16 cellular contexts compared by ENCODE assay signal in genomic region chr16:28880955-28881354, GRCh38. TPM values are rescaled to one million over a fixed set of nuclear protein-coding genes. Genes with fewer than 3 reads are reported as not detected.
DNase-seq lines count a peak whose midpoint lies in the region; ATAC-seq, FAIRE-seq and TF ChIP-seq lines count a peak whose summit lies in the region.
"Had no signal": no experiment of that assay in that cellular context is flagged by ENCODE, and none has a peak within 500 bp of the region (broad histone marks: within the 10 kb centered on the region; RNA-seq: fewer than 3 reads in every experiment).

No MANE protein-coding gene starts in this region.

- H3K36me3 ChIP-seq in HUES6 (ENCODE audit: control insufficient read depth, insufficient read depth, low read length) (no peaks in the 10 kb centered on the region), K562 (ENCODE audit: control insufficient read depth, insufficient read depth, low read length) (peaks cover 2% of the 10 kb centered on the region; the same call in 1 of the 3 replicates), brain microvascular endothelial cell (replicated peaks) (no peaks in the 10 kb centered on the region)
- H3K36me3 ChIP-seq: transverse colon had no signal

- H3K9me3 ChIP-seq in HUES6 (ENCODE audit: control insufficient read depth, insufficient read depth, low read depth, low read length) (no peaks in the 10 kb centered on the region), K562 (replicated peaks; ENCODE audit: control insufficient read depth, insufficient read depth, low read depth, low read length) (no peaks in the 10 kb centered on the region)
- H3K9me3 ChIP-seq: transverse colon had no signal

- no peaks in the 10 kb centered on the region for H3K36me3 Mint-ChIP-seq in T-helper 1 cell treated with Interleukin-12 subunit alpha and Interleukin-12 subunit beta and Interleukin-4 antibody, amounts not matched to agents 30 μg/mL and 1 μg/mL, for 36 hours (ENCODE audit: low read depth)
- no peaks in the 10 kb centered on the region for H3K36me3 Mint-ChIP-seq in neural crest cell (ENCODE audit: low read depth)

- TF ChIP-seq CTCF in K562 (IDR thresholded peaks at IDR 0.05 in 2 of 3, conservative IDR thresholded peaks at IDR 0.05 in 1 of 3; ENCODE audit: insufficient read depth in 2 of 3, low read depth in 1 of 3, low read length in 3 of 3) (no peak), neural crest cell (conservative IDR thresholded peaks at IDR 0.05) (no peak), brain microvascular endothelial cell (IDR thresholded peaks at IDR 0.05; ENCODE audit: low read depth, low read length, missing control alignments) (no peak)

- ATAC-seq in K562 = no peak

- peaks cover 14% of the 10 kb centered on the region for H3K4me1 Mint-ChIP-seq in T-helper 1 cell treated with Interleukin-12 subunit alpha and Interleukin-12 subunit beta and Interleukin-4 antibody, amounts not matched to agents 30 μg/mL and 1 μg/mL, for 36 hours (ENCODE audit: low read depth)
- H3K4me1 Mint-ChIP-seq in neural crest cell = peaks cover 43% of the 10 kb centered on the region

- peaks cover 45% of the 10 kb centered on the region for H3K4me1 ChIP-seq in HUES6 (ENCODE audit: control insufficient read depth, insufficient read depth, low read length)
- H3K4me1 ChIP-seq in K562 (replicated peaks in 1 of 2; ENCODE audit: control insufficient read depth in 2 of 2, insufficient read depth in 2 of 2, low read length in 2 of 2) = peaks cover 11 to 59% of the 10 kb centered on the region in 2 experiments; a peak in 4 of 5 replicates

- no peak overlapping the region for H3K9ac ChIP-seq in HUES6 (ENCODE audit: low read length)
- peak overlapping the region in 1 of 2 experiments; percentile 92; a peak in 1 of 4 replicates for H3K9ac ChIP-seq in K562 (ENCODE audit: insufficient read depth in 1 of 2, low read depth in 2 of 2, low read length in 2 of 2)

- POLR2A ChIA-PET in K562 (lab: Yijun Ruan, JAX) = interaction anchor here (0.6 to 1.5 kb wide), 3 partner anchors 9 to 18 kb away, joined by 3 to 10 read pairs (median 4); partner anchors contain the start of gene SH2B1

- H2AFZ ChIP-seq in K562 (ENCODE audit: low read depth, low read length) = no peak overlapping the region

- H3K9me3 Mint-ChIP-seq in T-helper 1 cell treated with Interleukin-12 subunit alpha and Interleukin-12 subunit beta and Interleukin-4 antibody, amounts not matched to agents 30 μg/mL and 1 μg/mL, for 36 hours = no peaks in the 10 kb centered on the region
- H3K9me3 Mint-ChIP-seq in neural crest cell = no peaks in the 10 kb centered on the region

- no peaks in the 10 kb centered on the region for H4K20me1 ChIP-seq in K562 (replicated peaks; ENCODE audit: control insufficient read depth, insufficient read depth, low read length)

- WGBS in K562 (ENCODE audit: insufficient coverage, low coverage, missing lambda C conversion rate) = 89% methylated on average over 4 of the region's 4 CpGs

- no peak for FAIRE-seq in K562 (lab: Jason Lieb, UNC)
- FAIRE-seq: small intestine had no signal

- no peak overlapping the region for H3K27ac ChIP-seq in HUES6 (ENCODE audit: low read depth, low read length)
- H3K27ac ChIP-seq in K562 (ENCODE audit: extremely low read depth, low read depth, low read length) = no peak overlapping the region
- H3K27ac ChIP-seq in brain microvascular endothelial cell = no peak overlapping the region
- H3K27ac ChIP-seq: transverse colon had no signal

- peaks cover 10% of the 10 kb centered on the region for H3K27me3 ChIP-seq in HUES6 (ENCODE audit: control insufficient read depth, insufficient read depth, low read length)
- H3K27me3 ChIP-seq in K562 (ENCODE audit: control insufficient read depth in 2 of 2, insufficient read depth in 2 of 2, low read length in 2 of 2) = no peaks in the 10 kb centered on the region
- no peaks in the 10 kb centered on the region for H3K27me3 ChIP-seq in brain microvascular endothelial cell (replicated peaks)

- peaks cover 9% of the 10 kb centered on the region for H3K79me2 ChIP-seq in K562 (ENCODE audit: control insufficient read depth, insufficient read depth, low read length)

- no peak for TF ChIP-seq EP300 in K562 (IDR thresholded peaks at IDR 0.05; ENCODE audit: low read length)

- intact Hi-C loops in K562 (cut with micrococcal nuclease) = loop anchor here (5.0 kb wide), 2 partner anchors 34 to 56 kb away; partner anchors contain the start of gene TUFM

- H3K4me3 Mint-ChIP-seq in T-helper 1 cell treated with Interleukin-12 subunit alpha and Interleukin-12 subunit beta and Interleukin-4 antibody, amounts not matched to agents 30 μg/mL and 1 μg/mL, for 36 hours = peak overlapping the region; percentile 89
- peak overlapping the region; percentile 82 for H3K4me3 Mint-ChIP-seq in neural crest cell

- CTCF ChIA-PET in K562 (lab: Yijun Ruan, JAX; ENCODE audit: low intra/inter-chr PET ratio) = no interaction called here

- TF ChIP-seq POLR2A in K562 (conservative IDR thresholded peaks at IDR 0.05) = no peak

- in situ Hi-C loops in K562 (cut with MboI) (no loop called here), brain microvascular endothelial cell (cut with HindIII; ENCODE audit: low pct_ligation_motif_present, low sequenced_read_pairs) (no loop called here)

- peak overlapping the region; percentile 71; the same call in 1 of the 2 replicates for H3K4me2 ChIP-seq in K562 (ENCODE audit: insufficient read depth, low read length)

- no TSS peak for BruUV-seq in K562 (replicated peaks; lab: Mats Ljungman, UMichigan)

- H3K4me3 ChIP-seq in HUES6 (ENCODE audit: low read depth, low read length) (peak overlapping the region; percentile 86), K562 (no peak overlapping the region), brain microvascular endothelial cell (ENCODE audit: low read depth, low read length) (no peak overlapping the region)

- DNase-seq in T-helper 1 cell = no peak
- no peak for DNase-seq in K562 (ENCODE audit: extremely low read depth in 1 of 4, low spot score in 3 of 4)
- no peak for DNase-seq in neural crest cell (ENCODE audit: low read depth, low spot score)
- no peak for DNase-seq in DMS153 (lab: John Stamatoyannopoulos, UW)
- no peak for DNase-seq in brain microvascular endothelial cell
- DNase-seq in hepatic stellate cell (ENCODE audit: low spot score) = no peak
- DNase-seq: activated CD4-positive, alpha-beta T cell treated with anti-CD3 and anti-CD28 coated beads, Interleukin-2, amount 50 U/mL, for 48 hours; amniotic stem cell; kidney glomerular epithelial cell; MM.1S; small intestine; transverse colon had no signal

- peak overlapping the region; percentile 81 for H3K27ac Mint-ChIP-seq in T-helper 1 cell treated with Interleukin-12 subunit alpha and Interleukin-12 subunit beta and Interleukin-4 antibody, amounts not matched to agents 30 μg/mL and 1 μg/mL, for 36 hours
- no peak overlapping the region for H3K27ac Mint-ChIP-seq in neural crest cell (ENCODE audit: unreplicated experiment)

- H3K27me3 Mint-ChIP-seq in T-helper 1 cell treated with Interleukin-12 subunit alpha and Interleukin-12 subunit beta and Interleukin-4 antibody, amounts not matched to agents 30 μg/mL and 1 μg/mL, for 36 hours (ENCODE audit: low read depth) = peaks cover 6% of the 10 kb centered on the region
- H3K27me3 Mint-ChIP-seq in neural crest cell (ENCODE audit: low read depth) = peaks cover 5% of the 10 kb centered on the region

- no peak for TF ChIP-seq RAD21 in K562 (CRISPR knock-in tag; conservative IDR thresholded peaks at IDR 0.05 in 1 of 2, IDR thresholded peaks at IDR 0.05 in 1 of 2)

- H3K9me1 ChIP-seq in K562 (ENCODE audit: control insufficient read depth, insufficient read depth, low read length) = no peaks in the 10 kb centered on the region

RNA-seq across cellular contexts. Expression of gene ATP2A1, which starts 2.7 kb away (rescaled TPM):
- 19.9 and 68.6 TPM in 2 replicates for total RNA-seq in K562 (2011; cell fraction: chromatin; rRNA removed; ENCODE audit: low replicate concordance)
- total RNA-seq in K562 (2011; cell fraction: nucleolus; rRNA removed) = 13.0 and 15.8 TPM in 2 replicates
- total RNA-seq in K562 (2011; cell fraction: nucleoplasm; rRNA removed) = 17.7 and 18.4 TPM in 2 replicates
- 0.41 and 0.65 TPM in 2 replicates for total RNA-seq in K562 (2014; rRNA removed)
- total RNA-seq in K562 (2014; rRNA removed; fragmentation: Illumina TruSeq; extraction: Trizol) = 0.64 and 0.65 TPM in 2 replicates
- 0.65 and 1.9 TPM in 2 replicates for total RNA-seq in K562 (2015; rRNA removed; fragmentation: Illumina TruSeq; extraction: Trizol)
- total RNA-seq in K562 (2021) = 2.3 and 2.6 TPM in 2 replicates
- polyA plus RNA-seq in K562 (2011; rRNA removed) = 1.2 and 3.1 TPM in 2 replicates
- 1.5 and 2.5 TPM in 2 replicates for polyA plus RNA-seq in K562 (2011; cell fraction: cytosol; rRNA removed)
- 27.8 and 31.5 TPM in 2 replicates for polyA plus RNA-seq in K562 (2011; cell fraction: nucleus; rRNA removed)
- polyA plus RNA-seq in K562 (2012) = 2.8 and 6.1 TPM in 2 replicates
- polyA plus RNA-seq in K562 (2014; fragmentation: Illumina TruSeq; extraction: Trizol) = 1.8 TPM in 2 replicates
- polyA plus RNA-seq in K562 (2014; fragmentation: Nextera tagmentation; extraction: Ambion mirVana) = under 1 TPM; 0.25 to 0.58 TPM
- 1.4 and 1.8 TPM in 2 replicates for polyA plus RNA-seq in K562 (2014; rRNA removed)
- 0.60 and 2.1 TPM in 2 replicates for polyA minus RNA-seq in K562 (2011; rRNA and poly(A)+ RNA removed)
- polyA minus RNA-seq in K562 (2011; cell fraction: cytosol; rRNA and poly(A)+ RNA removed) = 0.76 and 1.4 TPM in 2 replicates
- polyA minus RNA-seq in K562 (2011; cell fraction: nucleus; rRNA and poly(A)+ RNA removed) = 2.0 and 4.8 TPM in 2 replicates
- 3.1 and 3.3 TPM in 2 replicates for total RNA-seq in neural crest cell

RNA-seq across cellular contexts. Expression of gene SH2B1, which starts 17.3 kb away (rescaled TPM):
- total RNA-seq in K562 (2011; cell fraction: chromatin; rRNA removed; ENCODE audit: low replicate concordance) = 80.7 and 204 TPM in 2 replicates
- 124 and 147 TPM in 2 replicates for total RNA-seq in K562 (2011; cell fraction: nucleolus; rRNA removed)
- total RNA-seq in K562 (2011; cell fraction: nucleoplasm; rRNA removed) = 94.3 and 96.1 TPM in 2 replicates
- 24.7 and 25.9 TPM in 2 replicates for total RNA-seq in K562 (2014; rRNA removed)
- 4.2 and 9.5 TPM in 2 replicates for total RNA-seq in K562 (2014; rRNA removed; fragmentation: Illumina TruSeq; extraction: Trizol)
- total RNA-seq in K562 (2015; rRNA removed; fragmentation: Illumina TruSeq; extraction: Trizol) = 15.3 and 16.8 TPM in 2 replicates
- 52.5 and 58.2 TPM in 2 replicates for total RNA-seq in K562 (2021)
- polyA plus RNA-seq in K562 (2011; rRNA removed) = 12.3 and 23.7 TPM in 2 replicates
- 17.1 and 29.3 TPM in 2 replicates for polyA plus RNA-seq in K562 (2011; cell fraction: cytosol; rRNA removed)
- 163 and 237 TPM in 2 replicates for polyA plus RNA-seq in K562 (2011; cell fraction: nucleus; rRNA removed)
- 36.6 and 51.3 TPM in 2 replicates for polyA plus RNA-seq in K562 (2012)
- 39.4 and 43.6 TPM in 2 replicates for polyA plus RNA-seq in K562 (2014; fragmentation: Illumina TruSeq; extraction: Trizol)
- polyA plus RNA-seq in K562 (2014; fragmentation: Nextera tagmentation; extraction: Ambion mirVana) = under 1 TPM; 0.18 to 0.53 TPM
- 41.7 and 42.5 TPM in 2 replicates for polyA plus RNA-seq in K562 (2014; rRNA removed)
- 3.2 and 4.6 TPM in 2 replicates for polyA minus RNA-seq in K562 (2011; rRNA and poly(A)+ RNA removed)
- polyA minus RNA-seq in K562 (2011; cell fraction: cytosol; rRNA and poly(A)+ RNA removed) = 8.1 and 11.8 TPM in 2 replicates
- polyA minus RNA-seq in K562 (2011; cell fraction: nucleus; rRNA and poly(A)+ RNA removed) = 28.5 and 28.7 TPM in 2 replicates
- total RNA-seq in neural crest cell = 60.6 and 66.9 TPM in 2 replicates

RNA-seq across cellular contexts. Expression of gene TUFM, which starts 34.8 kb away (rescaled TPM):
- 141 and 307 TPM in 2 replicates for total RNA-seq in K562 (2011; cell fraction: chromatin; rRNA removed; ENCODE audit: low replicate concordance)
- 333 and 347 TPM in 2 replicates for total RNA-seq in K562 (2011; cell fraction: nucleolus; rRNA removed)
- total RNA-seq in K562 (2011; cell fraction: nucleoplasm; rRNA removed) = 204 and 233 TPM in 2 replicates
- total RNA-seq in K562 (2014; rRNA removed) (366 and 468 TPM in 2 replicates), K562 (2014; rRNA removed; fragmentation: Illumina TruSeq; extraction: Trizol) (202 and 249 TPM in 2 replicates), K562 (2015; rRNA removed; fragmentation: Illumina TruSeq; extraction: Trizol) (255 and 256 TPM in 2 replicates), K562 (2021) (410 and 434 TPM in 2 replicates), neural crest cell (197 and 205 TPM in 2 replicates)
- polyA plus RNA-seq in K562 (2011; rRNA removed) (174 and 217 TPM in 2 replicates), K562 (2014; fragmentation: Illumina TruSeq; extraction: Trizol) (354 and 374 TPM in 2 replicates), K562 (2014; fragmentation: Nextera tagmentation; extraction: Ambion mirVana) (10 to 100 TPM; 34.1 to 71.2 TPM), K562 (2014; rRNA removed) (275 and 298 TPM in 2 replicates)
- polyA plus RNA-seq in K562 (2011; cell fraction: cytosol; rRNA removed) = 203 and 308 TPM in 2 replicates
- polyA plus RNA-seq in K562 (2011; cell fraction: nucleus; rRNA removed) = 506 and 760 TPM in 2 replicates
- polyA plus RNA-seq in K562 (2012) = 267 and 370 TPM in 2 replicates
- 73.7 and 83.7 TPM in 2 replicates for polyA minus RNA-seq in K562 (2011; rRNA and poly(A)+ RNA removed)
- polyA minus RNA-seq in K562 (2011; cell fraction: cytosol; rRNA and poly(A)+ RNA removed) = 105 and 124 TPM in 2 replicates
- polyA minus RNA-seq in K562 (2011; cell fraction: nucleus; rRNA and poly(A)+ RNA removed) = 69.0 and 71.4 TPM in 2 replicates

RNA-seq across cellular contexts. Expression of gene RABEP2, which starts 44.1 kb away (rescaled TPM):
- 11.5 and 16.7 TPM in 2 replicates for total RNA-seq in K562 (2011; cell fraction: chromatin; rRNA removed; ENCODE audit: low replicate concordance)
- total RNA-seq in K562 (2011; cell fraction: nucleolus; rRNA removed) = 12.7 and 13.3 TPM in 2 replicates
- 7.5 and 12.1 TPM in 2 replicates for total RNA-seq in K562 (2011; cell fraction: nucleoplasm; rRNA removed)
- total RNA-seq in K562 (2014; rRNA removed) (13.4 and 14.4 TPM in 2 replicates), K562 (2014; rRNA removed; fragmentation: Illumina TruSeq; extraction: Trizol) (1.3 and 2.4 TPM in 2 replicates), K562 (2015; rRNA removed; fragmentation: Illumina TruSeq; extraction: Trizol) (10.1 and 11.0 TPM in 2 replicates), K562 (2021) (7.9 and 10.6 TPM in 2 replicates), neural crest cell (19.9 and 20.2 TPM in 2 replicates)
- polyA plus RNA-seq in K562 (2011; rRNA removed) (3.5 and 4.9 TPM in 2 replicates), K562 (2014; fragmentation: Illumina TruSeq; extraction: Trizol) (1.6 and 4.5 TPM in 2 replicates), K562 (2014; fragmentation: Nextera tagmentation; extraction: Ambion mirVana) (under 1 TPM; 0.15 to 0.20 TPM), K562 (2014; rRNA removed) (10.3 and 16.6 TPM in 2 replicates)
- polyA plus RNA-seq in K562 (2011; cell fraction: cytosol; rRNA removed) = 3.5 and 6.3 TPM in 2 replicates
- polyA plus RNA-seq in K562 (2011; cell fraction: nucleus; rRNA removed) = 8.3 and 10.7 TPM in 2 replicates
- polyA plus RNA-seq in K562 (2012) = 9.7 and 12.6 TPM in 2 replicates
- polyA minus RNA-seq in K562 (2011; rRNA and poly(A)+ RNA removed) = 2.9 and 3.5 TPM in 2 replicates
- 1.8 and 4.3 TPM in 2 replicates for polyA minus RNA-seq in K562 (2011; cell fraction: cytosol; rRNA and poly(A)+ RNA removed)
- 4.1 and 4.6 TPM in 2 replicates for polyA minus RNA-seq in K562 (2011; cell fraction: nucleus; rRNA and poly(A)+ RNA removed)

RNA-seq across cellular contexts. Expression of gene CD19, which starts 50.8 kb away (rescaled TPM):
- 1.8 TPM in 1 of 2 replicates, not detected in the other for total RNA-seq in K562 (2011; cell fraction: chromatin; rRNA removed; ENCODE audit: low replicate concordance)
- 1.2 and 1.8 TPM in 2 replicates for total RNA-seq in K562 (2011; cell fraction: nucleolus; rRNA removed)
- total RNA-seq in K562 (2011; cell fraction: nucleoplasm; rRNA removed) = 0.76 and 1.0 TPM in 2 replicates
- total RNA-seq in K562 (2014; rRNA removed) (2.8 and 4.0 TPM in 2 replicates), K562 (2014; rRNA removed; fragmentation: Illumina TruSeq; extraction: Trizol) (1.2 and 1.3 TPM in 2 replicates), K562 (2015; rRNA removed; fragmentation: Illumina TruSeq; extraction: Trizol) (3.3 and 4.0 TPM in 2 replicates), K562 (2021) (3.0 and 3.7 TPM in 2 replicates), neural crest cell (not detected in 2 replicates)
- polyA plus RNA-seq in K562 (2011; rRNA removed) (1.4 and 2.1 TPM in 2 replicates), K562 (2014; fragmentation: Illumina TruSeq; extraction: Trizol) (1.3 and 3.3 TPM in 2 replicates), K562 (2014; fragmentation: Nextera tagmentation; extraction: Ambion mirVana) (under 1 TPM in 1 of 2 experiments, not detected in 1; 0.27 TPM), K562 (2014; rRNA removed) (2.6 and 4.1 TPM in 2 replicates)
- 4.8 and 6.7 TPM in 2 replicates for polyA plus RNA-seq in K562 (2011; cell fraction: cytosol; rRNA removed)
- 1.9 and 2.5 TPM in 2 replicates for polyA plus RNA-seq in K562 (2011; cell fraction: nucleus; rRNA removed)
- 4.0 and 6.3 TPM in 2 replicates for polyA plus RNA-seq in K562 (2012)
- 0.33 and 0.60 TPM in 2 replicates for polyA minus RNA-seq in K562 (2011; rRNA and poly(A)+ RNA removed)
- polyA minus RNA-seq in K562 (2011; cell fraction: cytosol; rRNA and poly(A)+ RNA removed) = 3.4 TPM in 1 of 2 replicates, not detected in the other
- polyA minus RNA-seq in K562 (2011; cell fraction: nucleus; rRNA and poly(A)+ RNA removed) = 0.40 and 1.3 TPM in 2 replicates
- total RNA-seq: fibroblast of villous mesenchyme had no signal
- polyA plus RNA-seq: neural cell had no signal
